Comparison of ENCODE assay signal across 1 cellular context in the genomic region with DNA sequence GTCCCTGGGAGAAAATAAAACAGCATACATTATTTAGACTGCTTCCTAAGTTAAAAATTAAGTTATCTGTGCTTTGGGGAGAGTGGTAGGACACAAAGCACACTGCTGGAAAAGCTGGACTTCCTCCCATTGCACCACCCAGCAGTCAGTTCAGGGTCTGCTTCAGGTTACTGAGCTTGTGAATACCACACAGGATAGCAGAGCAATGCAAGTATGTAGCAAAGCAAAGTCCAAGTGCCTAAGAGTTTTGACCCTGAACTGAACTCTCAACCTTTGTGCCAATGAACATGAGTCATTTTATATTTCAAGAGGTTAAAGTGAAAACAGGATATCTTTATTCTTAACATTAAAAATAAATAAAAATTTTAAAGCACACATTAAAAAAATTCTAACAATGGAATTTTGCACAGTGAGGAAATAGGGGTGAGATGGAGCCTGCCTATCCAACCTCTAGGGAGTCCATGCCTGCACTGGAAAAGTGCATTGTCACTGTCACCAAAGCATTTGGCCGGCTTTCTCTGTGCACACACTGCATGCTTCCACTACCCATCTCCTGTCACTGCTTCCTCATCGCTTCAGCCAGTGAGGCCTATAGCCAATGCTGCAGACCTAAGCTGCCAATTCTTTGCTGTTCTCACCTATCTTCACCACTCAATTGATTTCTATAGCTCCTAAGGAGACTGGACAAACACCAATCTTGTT.
TF ChIP-seq lines count a peak whose summit lies in the region.

No MANE protein-coding gene starts in this region.

TF ChIP-seq in HepG2, 621 proteins besides CTCF, POLR2A, EP300 and RAD21 (continued from another document and continues in another):
- TF ChIP-seq, protein P1, sequence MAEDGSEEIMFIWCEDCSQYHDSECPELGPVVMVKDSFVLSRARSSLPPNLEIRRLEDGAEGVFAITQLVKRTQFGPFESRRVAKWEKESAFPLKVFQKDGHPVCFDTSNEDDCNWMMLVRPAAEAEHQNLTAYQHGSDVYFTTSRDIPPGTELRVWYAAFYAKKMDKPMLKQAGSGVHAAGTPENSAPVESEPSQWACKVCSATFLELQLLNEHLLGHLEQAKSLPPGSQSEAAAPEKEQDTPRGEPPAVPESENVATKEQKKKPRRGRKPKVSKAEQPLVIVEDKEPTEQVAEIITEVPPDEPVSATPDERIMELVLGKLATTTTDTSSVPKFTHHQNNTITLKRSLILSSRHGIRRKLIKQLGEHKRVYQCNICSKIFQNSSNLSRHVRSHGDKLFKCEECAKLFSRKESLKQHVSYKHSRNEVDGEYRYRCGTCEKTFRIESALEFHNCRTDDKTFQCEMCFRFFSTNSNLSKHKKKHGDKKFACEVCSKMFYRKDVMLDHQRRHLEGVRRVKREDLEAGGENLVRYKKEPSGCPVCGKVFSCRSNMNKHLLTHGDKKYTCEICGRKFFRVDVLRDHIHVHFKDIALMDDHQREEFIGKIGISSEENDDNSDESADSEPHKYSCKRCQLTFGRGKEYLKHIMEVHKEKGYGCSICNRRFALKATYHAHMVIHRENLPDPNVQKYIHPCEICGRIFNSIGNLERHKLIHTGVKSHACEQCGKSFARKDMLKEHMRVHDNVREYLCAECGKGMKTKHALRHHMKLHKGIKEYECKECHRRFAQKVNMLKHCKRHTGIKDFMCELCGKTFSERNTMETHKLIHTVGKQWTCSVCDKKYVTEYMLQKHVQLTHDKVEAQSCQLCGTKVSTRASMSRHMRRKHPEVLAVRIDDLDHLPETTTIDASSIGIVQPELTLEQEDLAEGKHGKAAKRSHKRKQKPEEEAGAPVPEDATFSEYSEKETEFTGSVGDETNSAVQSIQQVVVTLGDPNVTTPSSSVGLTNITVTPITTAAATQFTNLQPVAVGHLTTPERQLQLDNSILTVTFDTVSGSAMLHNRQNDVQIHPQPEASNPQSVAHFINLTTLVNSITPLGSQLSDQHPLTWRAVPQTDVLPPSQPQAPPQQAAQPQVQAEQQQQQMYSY (CRISPR knock-in tag; IDR thresholded peaks at IDR 0.05) = no peak
- TF ChIP-seq MTF2 (CRISPR knock-in tag; IDR thresholded peaks at IDR 0.05; ENCODE audit: borderline replicate concordance) = no peak
- peak; percentile 37; the same call in 1 of the 2 replicates for TF ChIP-seq NFIC (IDR thresholded peaks at IDR 0.05; ENCODE audit: low read length)
- no peak for TF ChIP-seq PCBP1 (IDR thresholded peaks at IDR 0.05; ENCODE audit: borderline replicate concordance, low read depth, low read length)
- TF ChIP-seq ZNF207 (IDR thresholded peaks at IDR 0.05; ENCODE audit: borderline replicate concordance) = no peak
- TF ChIP-seq POGZ (CRISPR knock-in tag; IDR thresholded peaks at IDR 0.05) = peak; percentile 34; the same call in 1 of the 2 replicates
- TF ChIP-seq, protein P2, sequence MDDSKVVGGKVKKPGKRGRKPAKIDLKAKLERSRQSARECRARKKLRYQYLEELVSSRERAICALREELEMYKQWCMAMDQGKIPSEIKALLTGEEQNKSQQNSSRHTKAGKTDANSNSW (CRISPR knock-in tag; IDR thresholded peaks at IDR 0.05; ENCODE audit: borderline replicate concordance) = no peak
- no peak; the same call in 1 of the 2 replicates for TF ChIP-seq CHD4 (IDR thresholded peaks at IDR 0.05; ENCODE audit: borderline replicate concordance, low read length)
- TF ChIP-seq CBX2 (IDR thresholded peaks at IDR 0.05; ENCODE audit: low read depth, low read length) = no peak
- TF ChIP-seq CBX2 (CRISPR knock-in tag; IDR thresholded peaks at IDR 0.05; ENCODE audit: low read depth) = no peak
- peak; percentile 47; the same call in 1 of the 2 replicates for TF ChIP-seq THAP11 (CRISPR knock-in tag; IDR thresholded peaks at IDR 0.05)
- TF ChIP-seq, protein P3, sequence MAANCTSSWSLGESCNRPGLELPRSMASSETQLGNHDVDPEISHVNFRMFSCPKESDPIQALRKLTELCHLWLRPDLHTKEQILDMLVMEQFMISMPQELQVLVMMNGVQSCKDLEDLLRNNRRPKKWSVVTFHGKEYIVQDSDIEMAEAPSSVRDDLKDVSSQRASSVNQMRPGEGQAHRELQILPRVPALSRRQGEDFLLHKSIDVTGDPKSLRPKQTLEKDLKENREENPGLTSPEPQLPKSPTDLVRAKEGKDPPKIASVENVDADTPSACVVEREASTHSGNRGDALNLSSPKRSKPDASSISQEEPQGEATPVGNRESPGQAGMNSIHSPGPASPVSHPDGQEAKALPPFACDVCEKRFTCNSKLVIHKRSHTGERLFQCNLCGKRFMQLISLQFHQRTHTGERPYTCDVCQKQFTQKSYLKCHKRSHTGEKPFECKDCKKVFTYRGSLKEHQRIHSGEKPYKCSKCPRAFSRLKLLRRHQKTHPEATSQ (CRISPR knock-in tag; IDR thresholded peaks at IDR 0.05; ENCODE audit: borderline replicate concordance) = no peak
- TF ChIP-seq, protein P4, sequence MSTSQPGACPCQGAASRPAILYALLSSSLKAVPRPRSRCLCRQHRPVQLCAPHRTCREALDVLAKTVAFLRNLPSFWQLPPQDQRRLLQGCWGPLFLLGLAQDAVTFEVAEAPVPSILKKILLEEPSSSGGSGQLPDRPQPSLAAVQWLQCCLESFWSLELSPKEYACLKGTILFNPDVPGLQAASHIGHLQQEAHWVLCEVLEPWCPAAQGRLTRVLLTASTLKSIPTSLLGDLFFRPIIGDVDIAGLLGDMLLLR (CRISPR knock-in tag; IDR thresholded peaks at IDR 0.05) = no peak
- TF ChIP-seq SP1 (IDR thresholded peaks at IDR 0.05) = no peak
- no peak for TF ChIP-seq SP1 (CRISPR knock-in tag; IDR thresholded peaks at IDR 0.05)
- TF ChIP-seq FOXO1 (CRISPR knock-in tag; IDR thresholded peaks at IDR 0.05) = peak; percentile 92
- no peak for TF ChIP-seq ZNF562 (CRISPR knock-in tag; IDR thresholded peaks at IDR 0.05; ENCODE audit: borderline replicate concordance)
- TF ChIP-seq MAFK (conservative IDR thresholded peaks at IDR 0.05 in 1 of 2, IDR thresholded peaks at IDR 0.05 in 1 of 2; ENCODE audit: low read length in 2 of 2) = peak; percentile 69 to 92
- TF ChIP-seq CHD2 (IDR thresholded peaks at IDR 0.05; ENCODE audit: low read depth, low read length) = no peak
- no peak for TF ChIP-seq CENPT (CRISPR knock-in tag; IDR thresholded peaks at IDR 0.05; ENCODE audit: low read depth)
- no peak for TF ChIP-seq ZNF20 (CRISPR knock-in tag; IDR thresholded peaks at IDR 0.05)
- TF ChIP-seq TSC22D2 (CRISPR knock-in tag; IDR thresholded peaks at IDR 0.05; ENCODE audit: borderline replicate concordance) = no peak
- no peak for TF ChIP-seq ZNF484 (CRISPR knock-in tag; IDR thresholded peaks at IDR 0.05; ENCODE audit: borderline replicate concordance, low read depth)
- peak; percentile 52; the same call in 1 of the 2 replicates for TF ChIP-seq ZNF501 (CRISPR knock-in tag; IDR thresholded peaks at IDR 0.05)
- TF ChIP-seq, protein P5, sequence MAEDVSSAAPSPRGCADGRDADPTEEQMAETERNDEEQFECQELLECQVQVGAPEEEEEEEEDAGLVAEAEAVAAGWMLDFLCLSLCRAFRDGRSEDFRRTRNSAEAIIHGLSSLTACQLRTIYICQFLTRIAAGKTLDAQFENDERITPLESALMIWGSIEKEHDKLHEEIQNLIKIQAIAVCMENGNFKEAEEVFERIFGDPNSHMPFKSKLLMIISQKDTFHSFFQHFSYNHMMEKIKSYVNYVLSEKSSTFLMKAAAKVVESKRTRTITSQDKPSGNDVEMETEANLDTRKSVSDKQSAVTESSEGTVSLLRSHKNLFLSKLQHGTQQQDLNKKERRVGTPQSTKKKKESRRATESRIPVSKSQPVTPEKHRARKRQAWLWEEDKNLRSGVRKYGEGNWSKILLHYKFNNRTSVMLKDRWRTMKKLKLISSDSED (CRISPR knock-in tag; IDR thresholded peaks at IDR 0.05) = no peak
- TF ChIP-seq POLR2AphosphoS2 (IDR thresholded peaks at IDR 0.05; ENCODE audit: low read depth, low read length) = no peak
- TF ChIP-seq MTA1 (CRISPR knock-in tag; IDR thresholded peaks at IDR 0.05; ENCODE audit: borderline replicate concordance) = no peak
- TF ChIP-seq ATRX (CRISPR knock-in tag; IDR thresholded peaks at IDR 0.05; ENCODE audit: borderline replicate concordance) = no peak
- TF ChIP-seq RFX1 (IDR thresholded peaks at IDR 0.05) = no peak
- TF ChIP-seq, protein P6, sequence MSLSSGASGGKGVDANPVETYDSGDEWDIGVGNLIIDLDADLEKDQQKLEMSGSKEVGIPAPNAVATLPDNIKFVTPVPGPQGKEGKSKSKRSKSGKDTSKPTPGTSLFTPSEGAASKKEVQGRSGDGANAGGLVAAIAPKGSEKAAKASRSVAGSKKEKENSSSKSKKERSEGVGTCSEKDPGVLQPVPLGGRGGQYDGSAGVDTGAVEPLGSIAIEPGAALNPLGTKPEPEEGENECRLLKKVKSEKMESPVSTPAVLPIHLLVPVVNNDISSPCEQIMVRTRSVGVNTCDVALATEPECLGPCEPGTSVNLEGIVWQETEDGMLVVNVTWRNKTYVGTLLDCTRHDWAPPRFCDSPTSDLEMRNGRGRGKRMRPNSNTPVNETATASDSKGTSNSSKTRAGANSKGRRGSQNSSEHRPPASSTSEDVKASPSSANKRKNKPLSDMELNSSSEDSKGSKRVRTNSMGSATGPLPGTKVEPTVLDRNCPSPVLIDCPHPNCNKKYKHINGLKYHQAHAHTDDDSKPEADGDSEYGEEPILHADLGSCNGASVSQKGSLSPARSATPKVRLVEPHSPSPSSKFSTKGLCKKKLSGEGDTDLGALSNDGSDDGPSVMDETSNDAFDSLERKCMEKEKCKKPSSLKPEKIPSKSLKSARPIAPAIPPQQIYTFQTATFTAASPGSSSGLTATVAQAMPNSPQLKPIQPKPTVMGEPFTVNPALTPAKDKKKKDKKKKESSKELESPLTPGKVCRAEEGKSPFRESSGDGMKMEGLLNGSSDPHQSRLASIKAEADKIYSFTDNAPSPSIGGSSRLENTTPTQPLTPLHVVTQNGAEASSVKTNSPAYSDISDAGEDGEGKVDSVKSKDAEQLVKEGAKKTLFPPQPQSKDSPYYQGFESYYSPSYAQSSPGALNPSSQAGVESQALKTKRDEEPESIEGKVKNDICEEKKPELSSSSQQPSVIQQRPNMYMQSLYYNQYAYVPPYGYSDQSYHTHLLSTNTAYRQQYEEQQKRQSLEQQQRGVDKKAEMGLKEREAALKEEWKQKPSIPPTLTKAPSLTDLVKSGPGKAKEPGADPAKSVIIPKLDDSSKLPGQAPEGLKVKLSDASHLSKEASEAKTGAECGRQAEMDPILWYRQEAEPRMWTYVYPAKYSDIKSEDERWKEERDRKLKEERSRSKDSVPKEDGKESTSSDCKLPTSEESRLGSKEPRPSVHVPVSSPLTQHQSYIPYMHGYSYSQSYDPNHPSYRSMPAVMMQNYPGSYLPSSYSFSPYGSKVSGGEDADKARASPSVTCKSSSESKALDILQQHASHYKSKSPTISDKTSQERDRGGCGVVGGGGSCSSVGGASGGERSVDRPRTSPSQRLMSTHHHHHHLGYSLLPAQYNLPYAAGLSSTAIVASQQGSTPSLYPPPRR (CRISPR knock-in tag; IDR thresholded peaks at IDR 0.05; ENCODE audit: borderline replicate concordance) = peak; percentile 64
- TF ChIP-seq, protein P7, sequence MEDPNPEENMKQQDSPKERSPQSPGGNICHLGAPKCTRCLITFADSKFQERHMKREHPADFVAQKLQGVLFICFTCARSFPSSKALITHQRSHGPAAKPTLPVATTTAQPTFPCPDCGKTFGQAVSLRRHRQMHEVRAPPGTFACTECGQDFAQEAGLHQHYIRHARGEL (CRISPR knock-in tag; IDR thresholded peaks at IDR 0.05) = no peak
- no peak for TF ChIP-seq NPAS2 (CRISPR knock-in tag; IDR thresholded peaks at IDR 0.05; ENCODE audit: borderline replicate concordance)
- TF ChIP-seq GZF1 (CRISPR knock-in tag; IDR thresholded peaks at IDR 0.05) = no peak
- no peak for TF ChIP-seq ZKSCAN5 (CRISPR knock-in tag; IDR thresholded peaks at IDR 0.05)
- TF ChIP-seq, protein P8, sequence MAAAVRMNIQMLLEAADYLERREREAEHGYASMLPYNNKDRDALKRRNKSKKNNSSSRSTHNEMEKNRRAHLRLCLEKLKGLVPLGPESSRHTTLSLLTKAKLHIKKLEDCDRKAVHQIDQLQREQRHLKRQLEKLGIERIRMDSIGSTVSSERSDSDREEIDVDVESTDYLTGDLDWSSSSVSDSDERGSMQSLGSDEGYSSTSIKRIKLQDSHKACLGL (CRISPR knock-in tag; IDR thresholded peaks at IDR 0.05) = no peak
- TF ChIP-seq ZNF720 (CRISPR knock-in tag; IDR thresholded peaks at IDR 0.05) = no peak
- TF ChIP-seq, protein P9, sequence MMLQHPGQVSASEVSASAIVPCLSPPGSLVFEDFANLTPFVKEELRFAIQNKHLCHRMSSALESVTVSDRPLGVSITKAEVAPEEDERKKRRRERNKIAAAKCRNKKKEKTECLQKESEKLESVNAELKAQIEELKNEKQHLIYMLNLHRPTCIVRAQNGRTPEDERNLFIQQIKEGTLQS (CRISPR knock-in tag; IDR thresholded peaks at IDR 0.05) = peak; percentile 82
- TF ChIP-seq ZNF781 (CRISPR knock-in tag; IDR thresholded peaks at IDR 0.05; ENCODE audit: borderline replicate concordance, not compliant biosample characterization) = no peak
- TF ChIP-seq ZNF556 (CRISPR knock-in tag; IDR thresholded peaks at IDR 0.05; ENCODE audit: borderline replicate concordance) = no peak
- TF ChIP-seq MXD4 (CRISPR knock-in tag; IDR thresholded peaks at IDR 0.05) = peak; percentile 46; the same call in 1 of the 2 replicates
- TF ChIP-seq, protein P10, sequence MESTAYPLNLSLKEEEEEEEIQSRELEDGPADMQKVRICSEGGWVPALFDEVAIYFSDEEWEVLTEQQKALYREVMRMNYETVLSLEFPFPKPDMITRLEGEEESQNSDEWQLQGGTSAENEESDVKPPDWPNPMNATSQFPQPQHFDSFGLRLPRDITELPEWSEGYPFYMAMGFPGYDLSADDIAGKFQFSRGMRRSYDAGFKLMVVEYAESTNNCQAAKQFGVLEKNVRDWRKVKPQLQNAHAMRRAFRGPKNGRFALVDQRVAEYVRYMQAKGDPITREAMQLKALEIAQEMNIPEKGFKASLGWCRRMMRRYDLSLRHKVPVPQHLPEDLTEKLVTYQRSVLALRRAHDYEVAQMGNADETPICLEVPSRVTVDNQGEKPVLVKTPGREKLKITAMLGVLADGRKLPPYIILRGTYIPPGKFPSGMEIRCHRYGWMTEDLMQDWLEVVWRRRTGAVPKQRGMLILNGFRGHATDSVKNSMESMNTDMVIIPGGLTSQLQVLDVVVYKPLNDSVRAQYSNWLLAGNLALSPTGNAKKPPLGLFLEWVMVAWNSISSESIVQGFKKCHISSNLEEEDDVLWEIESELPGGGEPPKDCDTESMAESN (CRISPR knock-in tag; conservative IDR thresholded peaks at IDR 0.05) = peak; percentile 72
- no peak for TF ChIP-seq ZNF468 (CRISPR knock-in tag; IDR thresholded peaks at IDR 0.05)
- no peak for TF ChIP-seq SRF (IDR thresholded peaks at IDR 0.05; ENCODE audit: low read depth, low read length)
- no peak for TF ChIP-seq ZNF225 (CRISPR knock-in tag; IDR thresholded peaks at IDR 0.05)
- TF ChIP-seq ZNF879 (CRISPR knock-in tag; IDR thresholded peaks at IDR 0.05) = no peak
- TF ChIP-seq FOXM1 (CRISPR knock-in tag; IDR thresholded peaks at IDR 0.05) = no peak
- TF ChIP-seq, protein P11, sequence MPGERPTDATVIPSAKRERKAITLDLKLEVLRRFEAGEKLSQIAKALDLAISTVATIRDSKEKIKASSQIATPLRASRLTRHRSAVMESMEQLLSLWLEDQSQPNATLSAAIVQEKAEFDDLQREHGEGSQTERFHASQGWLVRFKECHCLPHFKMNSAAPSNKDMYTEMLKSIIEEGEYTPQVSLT (CRISPR knock-in tag; IDR thresholded peaks at IDR 0.05; ENCODE audit: borderline replicate concordance, low read depth) = no peak
- TF ChIP-seq ZKSCAN1 (IDR thresholded peaks at IDR 0.05; ENCODE audit: low read length) = no peak
- no peak for TF ChIP-seq EZH2 (conservative IDR thresholded peaks at IDR 0.05; ENCODE audit: low read depth, low read length)
- TF ChIP-seq MAZ (IDR thresholded peaks at IDR 0.05; ENCODE audit: borderline replicate concordance, low read depth, low read length) = no peak
- TF ChIP-seq MAZ (CRISPR knock-in tag; IDR thresholded peaks at IDR 0.05; ENCODE audit: low read depth) = 0 out of 2 replicates have a peak, but pooled peaks have one; percentile 24
